7 cellular contexts compared by ENCODE assay signal in the genomic region with DNA sequence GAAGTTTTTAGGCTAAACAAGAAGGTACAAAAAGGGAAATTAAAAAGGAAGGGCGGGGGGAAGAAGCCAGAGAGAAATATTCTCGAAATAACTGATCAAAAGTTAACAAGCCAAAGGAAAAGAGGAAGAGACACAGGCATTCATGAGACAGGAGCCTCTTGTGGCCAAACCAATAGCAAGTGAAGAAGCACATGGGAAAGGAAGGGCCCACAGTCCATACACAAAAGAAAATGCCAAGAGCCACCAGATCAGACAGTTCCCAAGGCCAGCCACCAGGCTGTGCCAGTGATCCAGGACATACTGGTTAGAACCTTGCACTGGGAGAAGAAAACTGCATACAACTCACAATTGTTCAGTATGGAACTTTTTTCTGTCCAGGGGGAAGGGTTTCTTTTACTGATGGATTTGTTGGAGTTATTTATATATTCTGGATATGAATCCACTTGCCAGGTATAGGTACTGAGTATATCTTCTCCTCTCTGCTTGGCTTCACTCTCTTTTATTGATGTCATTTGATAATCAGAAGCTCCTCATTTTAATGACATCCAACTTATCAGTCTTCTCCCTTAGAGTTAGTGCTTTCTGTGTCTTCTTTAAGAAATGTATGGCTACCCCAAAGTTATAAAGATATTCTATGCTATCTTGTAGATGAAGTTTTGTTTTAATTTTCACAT.
A peak's percentile ranks its signal among the peaks of the same experiment; 100 is the strongest.
DNase-seq lines count a peak whose midpoint lies in the region; ATAC-seq and TF ChIP-seq lines count a peak whose summit lies in the region.

No MANE protein-coding gene starts in this region.

- WGBS in liver = 42% methylated on average over 2 of the region's 2 CpGs

- ATAC-seq in HG02852 (IDR thresholded peaks at IDR 0.05; ENCODE audit: unreplicated experiment) = peak; percentile 16

- no peaks in the 10 kb centered on the region for H3K27me3 ChIP-seq in liver (ENCODE audit: control insufficient read depth in 4 of 4, insufficient read depth in 4 of 4, low read length in 3 of 4)

- peaks cover 12 to 38% (median 29%) of the 10 kb centered on the region in 4 donors for H3K4me1 ChIP-seq in liver (ENCODE audit: control insufficient read depth in 4 of 4, insufficient read depth in 4 of 4, low read length in 3 of 4)

- H3K27ac ChIP-seq in liver (ENCODE audit: low read depth in 1 of 2, low read length in 2 of 2) = peak overlapping the region; percentile 75 to 99

- H3K9me3 ChIP-seq in liver (ENCODE audit: control insufficient read depth in 4 of 4, low read length in 3 of 4) = no peaks in the 10 kb centered on the region

- peak overlapping the region; percentile 23 to 27 for H3K9ac ChIP-seq in liver (ENCODE audit: low read depth in 1 of 2, low read length in 2 of 2)

- peak; percentile 70 for DNase-seq in NCI-H2227 (lab: John Stamatoyannopoulos, UW; ENCODE audit: unreplicated experiment)
- DNase-seq in activated CD4-positive, alpha-beta T cell treated with anti-CD3 and anti-CD28 coated beads for 4 hours = peak; percentile 53 to 65
- peak; percentile 95 for DNase-seq in dermis blood vessel endothelial cell
- peak; percentile 41 to 58 for DNase-seq in stimulated activated CD4-positive, alpha-beta T cell treated with anti-CD3 and anti-CD28 coated beads, Interleukin-4, amount 100 ng/mL, for 4 hours

- TF ChIP-seq CTCF in GM12873 (IDR thresholded peaks at IDR 0.05; ENCODE audit: insufficient read depth, low read depth, low read length, missing control alignments) = peak; percentile 88
- TF ChIP-seq CTCF in liver (IDR thresholded peaks at IDR 0.05; ENCODE audit: low read depth, low read length, missing input control) = peak; percentile 97

- no peaks in the 10 kb centered on the region for H3K36me3 ChIP-seq in liver (ENCODE audit: control insufficient read depth in 4 of 4, insufficient read depth in 3 of 4, low read depth in 1 of 4, low read length in 3 of 4)

- no peak overlapping the region for H3K4me3 ChIP-seq in liver (ENCODE audit: low read depth in 1 of 3, low read length in 3 of 3)

- peak; percentile 98 to 99 for TF ChIP-seq RAD21 in liver (IDR thresholded peaks at IDR 0.05)

TF ChIP-seq in liver, 16 proteins besides CTCF, POLR2A, EP300 and RAD21:
- TF ChIP-seq, protein P1, sequence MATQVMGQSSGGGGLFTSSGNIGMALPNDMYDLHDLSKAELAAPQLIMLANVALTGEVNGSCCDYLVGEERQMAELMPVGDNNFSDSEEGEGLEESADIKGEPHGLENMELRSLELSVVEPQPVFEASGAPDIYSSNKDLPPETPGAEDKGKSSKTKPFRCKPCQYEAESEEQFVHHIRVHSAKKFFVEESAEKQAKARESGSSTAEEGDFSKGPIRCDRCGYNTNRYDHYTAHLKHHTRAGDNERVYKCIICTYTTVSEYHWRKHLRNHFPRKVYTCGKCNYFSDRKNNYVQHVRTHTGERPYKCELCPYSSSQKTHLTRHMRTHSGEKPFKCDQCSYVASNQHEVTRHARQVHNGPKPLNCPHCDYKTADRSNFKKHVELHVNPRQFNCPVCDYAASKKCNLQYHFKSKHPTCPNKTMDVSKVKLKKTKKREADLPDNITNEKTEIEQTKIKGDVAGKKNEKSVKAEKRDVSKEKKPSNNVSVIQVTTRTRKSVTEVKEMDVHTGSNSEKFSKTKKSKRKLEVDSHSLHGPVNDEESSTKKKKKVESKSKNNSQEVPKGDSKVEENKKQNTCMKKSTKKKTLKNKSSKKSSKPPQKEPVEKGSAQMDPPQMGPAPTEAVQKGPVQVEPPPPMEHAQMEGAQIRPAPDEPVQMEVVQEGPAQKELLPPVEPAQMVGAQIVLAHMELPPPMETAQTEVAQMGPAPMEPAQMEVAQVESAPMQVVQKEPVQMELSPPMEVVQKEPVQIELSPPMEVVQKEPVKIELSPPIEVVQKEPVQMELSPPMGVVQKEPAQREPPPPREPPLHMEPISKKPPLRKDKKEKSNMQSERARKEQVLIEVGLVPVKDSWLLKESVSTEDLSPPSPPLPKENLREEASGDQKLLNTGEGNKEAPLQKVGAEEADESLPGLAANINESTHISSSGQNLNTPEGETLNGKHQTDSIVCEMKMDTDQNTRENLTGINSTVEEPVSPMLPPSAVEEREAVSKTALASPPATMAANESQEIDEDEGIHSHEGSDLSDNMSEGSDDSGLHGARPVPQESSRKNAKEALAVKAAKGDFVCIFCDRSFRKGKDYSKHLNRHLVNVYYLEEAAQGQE (IDR thresholded peaks at IDR 0.05) = no peak
- TF ChIP-seq, protein P2, sequence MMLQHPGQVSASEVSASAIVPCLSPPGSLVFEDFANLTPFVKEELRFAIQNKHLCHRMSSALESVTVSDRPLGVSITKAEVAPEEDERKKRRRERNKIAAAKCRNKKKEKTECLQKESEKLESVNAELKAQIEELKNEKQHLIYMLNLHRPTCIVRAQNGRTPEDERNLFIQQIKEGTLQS (IDR thresholded peaks at IDR 0.05) = no peak
- TF ChIP-seq HNF4A (conservative IDR thresholded peaks at IDR 0.05) (peak; percentile 55 to 63), SP1 (IDR thresholded peaks at IDR 0.05) (peak; percentile 45), TAF1 (conservative IDR thresholded peaks at IDR 0.05) (no peak), YY1 (IDR thresholded peaks at IDR 0.05) (peak; percentile 43), HNF4G (IDR thresholded peaks at IDR 0.05) (no peak), FOXA1 (IDR thresholded peaks at IDR 0.05) (no peak), EGR1 (IDR thresholded peaks at IDR 0.05; ENCODE audit: low read depth in 2 of 2) (no peak), JUND (IDR thresholded peaks at IDR 0.05) (no peak), NR2F2 (IDR thresholded peaks at IDR 0.05) (no peak), GABPA (IDR thresholded peaks at IDR 0.05 in 1 of 2, conservative IDR thresholded peaks at IDR 0.05 in 1 of 2) (no peak), RXRA (IDR thresholded peaks at IDR 0.05) (no peak), FOXA2 (IDR thresholded peaks at IDR 0.05) (peak; percentile 28)
- TF ChIP-seq, protein P3, sequence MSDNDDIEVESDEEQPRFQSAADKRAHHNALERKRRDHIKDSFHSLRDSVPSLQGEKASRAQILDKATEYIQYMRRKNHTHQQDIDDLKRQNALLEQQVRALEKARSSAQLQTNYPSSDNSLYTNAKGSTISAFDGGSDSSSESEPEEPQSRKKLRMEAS (IDR thresholded peaks at IDR 0.05) = peak; percentile 98
- TF ChIP-seq, protein P4, sequence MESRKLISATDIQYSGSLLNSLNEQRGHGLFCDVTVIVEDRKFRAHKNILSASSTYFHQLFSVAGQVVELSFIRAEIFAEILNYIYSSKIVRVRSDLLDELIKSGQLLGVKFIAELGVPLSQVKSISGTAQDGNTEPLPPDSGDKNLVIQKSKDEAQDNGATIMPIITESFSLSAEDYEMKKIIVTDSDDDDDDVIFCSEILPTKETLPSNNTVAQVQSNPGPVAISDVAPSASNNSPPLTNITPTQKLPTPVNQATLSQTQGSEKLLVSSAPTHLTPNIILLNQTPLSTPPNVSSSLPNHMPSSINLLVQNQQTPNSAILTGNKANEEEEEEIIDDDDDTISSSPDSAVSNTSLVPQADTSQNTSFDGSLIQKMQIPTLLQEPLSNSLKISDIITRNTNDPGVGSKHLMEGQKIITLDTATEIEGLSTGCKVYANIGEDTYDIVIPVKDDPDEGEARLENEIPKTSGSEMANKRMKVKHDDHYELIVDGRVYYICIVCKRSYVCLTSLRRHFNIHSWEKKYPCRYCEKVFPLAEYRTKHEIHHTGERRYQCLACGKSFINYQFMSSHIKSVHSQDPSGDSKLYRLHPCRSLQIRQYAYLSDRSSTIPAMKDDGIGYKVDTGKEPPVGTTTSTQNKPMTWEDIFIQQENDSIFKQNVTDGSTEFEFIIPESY (IDR thresholded peaks at IDR 0.05) = no peak
TF ChIP-seq in liver: peak in this region for 5.
